Comparison of ENCODE assay signal across 12 cellular contexts in genomic region chr2:23414876-23415275, GRCh38. TPM values are rescaled to one million over a fixed set of nuclear protein-coding genes. Genes with fewer than 3 reads are reported as not detected.
A peak's percentile ranks its signal among the peaks of the same experiment; 100 is the strongest.
DNase-seq lines count a peak whose midpoint lies in the region; ATAC-seq and TF ChIP-seq lines count a peak whose summit lies in the region.
"Had no signal": no experiment of that assay in that cellular context is flagged by ENCODE, and none has a peak within 500 bp of the region (broad histone marks: within the 10 kb centered on the region; RNA-seq: fewer than 3 reads in every experiment).

No MANE protein-coding gene starts in this region.

- peaks cover 3% of the 10 kb centered on the region for H3K4me1 Mint-ChIP-seq in progenitor cell of endocrine pancreas (ENCODE audit: low read depth)
- no peaks in the 10 kb centered on the region for H3K4me1 Mint-ChIP-seq in natural killer cell
- H3K4me1 Mint-ChIP-seq: activated CD4-positive, alpha-beta T cell treated with anti-CD3 and anti-CD28 coated beads for 36 hours had no signal

- intact Hi-C loops in natural killer cell (cut with micrococcal nuclease): no loop called here

- H3K27ac Mint-ChIP-seq in progenitor cell of endocrine pancreas (no peak overlapping the region), natural killer cell (no peak overlapping the region)
- H3K27ac Mint-ChIP-seq: activated CD4-positive, alpha-beta T cell treated with anti-CD3 and anti-CD28 coated beads for 36 hours; activated naive CD4-positive, alpha-beta T cell treated with anti-CD3 and anti-CD28 coated beads for 36 hours had no signal

- peak; percentile 29; the same call in 1 of the 3 replicates for TF ChIP-seq CTCF in GM12872 (IDR thresholded peaks at IDR 0.05; ENCODE audit: insufficient read depth, low read depth, low read length)
- TF ChIP-seq CTCF in progenitor cell of endocrine pancreas (IDR thresholded peaks at IDR 0.05; ENCODE audit: unreplicated experiment): peak; percentile 31
- no peak for TF ChIP-seq CTCF in natural killer cell (IDR thresholded peaks at IDR 0.05)

- ATAC-seq in natural killer cell: no peak
- ATAC-seq: activated CD4-positive, alpha-beta T cell treated with anti-CD3 and anti-CD28 coated beads for 36 hours; left colon; sciatic nerve had no signal

- H3K36me3 Mint-ChIP-seq in progenitor cell of endocrine pancreas (ENCODE audit: insufficient read depth) (no peaks in the 10 kb centered on the region), natural killer cell (no peaks in the 10 kb centered on the region)

- H3K27me3 Mint-ChIP-seq in progenitor cell of endocrine pancreas (peaks cover 30% of the 10 kb centered on the region), natural killer cell (ENCODE audit: low read depth in 2 of 2) (peaks cover 14 to 15% of the 10 kb centered on the region in 2 donors)
- H3K27me3 Mint-ChIP-seq: activated CD4-positive, alpha-beta T cell treated with anti-CD3 and anti-CD28 coated beads for 36 hours had no signal

- H3K9me3 Mint-ChIP-seq in progenitor cell of endocrine pancreas (ENCODE audit: low read depth) (no peaks in the 10 kb centered on the region), natural killer cell (no peaks in the 10 kb centered on the region)
- H3K9me3 Mint-ChIP-seq: activated naive CD4-positive, alpha-beta T cell treated with anti-CD3 and anti-CD28 coated beads for 36 hours had no signal

- H3K4me3 Mint-ChIP-seq in progenitor cell of endocrine pancreas (ENCODE audit: low read depth): no peak overlapping the region
- no peak overlapping the region for H3K4me3 Mint-ChIP-seq in natural killer cell
- H3K4me3 Mint-ChIP-seq: activated CD4-positive, alpha-beta T cell treated with anti-CD3 and anti-CD28 coated beads for 36 hours; activated naive CD4-positive, alpha-beta T cell treated with anti-CD3 and anti-CD28 coated beads for 36 hours had no signal

- peak; percentile 40 for DNase-seq in NAMALWA (ENCODE audit: low spot score)
- DNase-seq in dermis blood vessel endothelial cell: peak; percentile 22
- DNase-seq in progenitor cell of endocrine pancreas (ENCODE audit: low spot score, unreplicated experiment): no peak
- DNase-seq in natural killer cell: no peak
- DNase-seq in CD1c-positive myeloid dendritic cell (ENCODE audit: extremely low spot score): no peak
- DNase-seq in dedifferentiated amniotic fluid mesenchymal stem cell (ENCODE audit: extremely low spot score): no peak
- DNase-seq: activated CD4-positive, alpha-beta T cell treated with anti-CD3 and anti-CD28 coated beads for 36 hours; activated naive CD4-positive, alpha-beta T cell treated with anti-CD3 and anti-CD28 coated beads for 36 hours; left colon; NCI-H1694 treated with DMSO at 0.1 percent for 48 hours had no signal

RNA-seq across cellular contexts. Expression of gene KLHL29, which starts 29.9 kb away (rescaled TPM):
- total RNA-seq in dermis blood vessel endothelial cell (3.7 and 5.8 TPM in 2 replicates), progenitor cell of endocrine pancreas (4.4 and 5.5 TPM in 2 replicates), natural killer cell (under 1 TPM; 0.24 to 0.43 (median 0.33) TPM)

Comparison
In these comparisons a context has a peak if more than half of its experiments do, and no peak if none do; other contexts are left out.
1. DNase-seq: peak in NAMALWA (single experiment) and dermis blood vessel endothelial cell (single experiment); none in progenitor cell of endocrine pancreas (single experiment), natural killer cell (single experiment), CD1c-positive myeloid dendritic cell (single experiment) and dedifferentiated amniotic fluid mesenchymal stem cell (single experiment).